16 cellular contexts compared by ENCODE assay signal in the genomic region with DNA sequence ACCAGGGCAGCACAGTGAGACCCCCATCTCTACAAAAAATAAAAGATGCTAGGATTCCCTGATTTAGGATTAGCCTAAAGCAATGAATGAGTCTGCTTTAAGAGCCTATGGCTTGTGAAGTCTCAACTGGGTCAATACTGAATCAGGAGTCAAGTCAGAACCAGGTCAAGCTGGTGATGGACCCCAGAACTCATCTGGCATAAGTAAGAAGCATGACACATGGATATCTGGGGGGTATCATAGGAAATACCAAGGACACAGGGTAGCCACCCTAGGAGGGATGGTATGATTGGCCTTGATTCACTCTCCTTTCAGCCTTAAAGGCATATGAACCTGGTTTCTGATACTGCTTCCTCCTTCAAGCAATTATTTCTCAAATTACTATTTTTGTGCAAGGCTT.
"Had no signal": no experiment of that assay in that cellular context is flagged by ENCODE, and none has a peak within 500 bp of the region (broad histone marks: within the 10 kb centered on the region; RNA-seq: fewer than 3 reads in every experiment).

No MANE protein-coding gene starts in this region.

- H3K27me3 Mint-ChIP-seq: activated B cell treated with CpG ODN at 0.5 μM for 24 hours, memory B cell, T-cell had no signal

- H2AFZ ChIP-seq: hepatocyte had no signal

- H3K4me3 Mint-ChIP-seq: activated B cell treated with CpG ODN at 0.5 μM for 24 hours, memory B cell, neural crest cell, T-cell had no signal

- H3K4me1 Mint-ChIP-seq: neural crest cell had no signal

- H3K9me3 Mint-ChIP-seq: activated B cell treated with CpG ODN at 0.5 μM for 24 hours, memory B cell, T-cell had no signal

- H3K36me3 ChIP-seq: gastroesophageal sphincter had no signal

- H3K27ac Mint-ChIP-seq: activated B cell treated with CpG ODN at 0.5 μM for 24 hours, memory B cell, T-cell had no signal

- H3K4me2 ChIP-seq: hepatocyte had no signal

- H3K4me3 ChIP-seq: coronary artery, gastroesophageal sphincter, hepatocyte, left ventricle myocardium inferior had no signal

- H3K9me3 ChIP-seq: gastroesophageal sphincter, left ventricle myocardium inferior had no signal

- DNase-seq: activated B cell treated with CpG ODN at 0.5 μM for 24 hours; activated CD4-positive, alpha-beta T cell treated with anti-CD3 and anti-CD28 coated beads, Interleukin-2, amount 50 U/mL, for 1 hour; activated CD8-positive, alpha-beta memory T cell treated with anti-CD3 and anti-CD28 coated beads, Interleukin-2, amount 50 U/mL, for 48 hours; activated effector memory CD4-positive, alpha-beta T cell treated with anti-CD3 and anti-CD28 coated beads, Interleukin-2, amount 50 U/mL, for 16 hours; caudate nucleus; effector CD8-positive, alpha-beta T cell; kidney; left ventricle myocardium inferior; retina; stimulated activated CD4-positive, alpha-beta T cell treated with anti-CD3 and anti-CD28 coated beads, Interleukin-4, amount 100 ng/mL, for 1 hour; T-cell had no signal

- H3K27me3 ChIP-seq: gastroesophageal sphincter, hepatocyte had no signal

- H3K27ac ChIP-seq: coronary artery, gastroesophageal sphincter, hepatocyte, left ventricle myocardium inferior had no signal

- ATAC-seq: gastroesophageal sphincter, T-cell had no signal
